Comparison of ENCODE assay signal across 8 cellular contexts in genomic region chr19:8610041-8610927, GRCh38. TPM values are rescaled to one million over a fixed set of nuclear protein-coding genes. Genes with fewer than 3 reads are reported as not detected.
DNase-seq lines count a peak whose midpoint lies in the region; ATAC-seq and TF ChIP-seq lines count a peak whose summit lies in the region.

Gene ADAMTS10 (minus strand): TSS chr19:8610715. CDS start chr19:8605710, 5,005 bp downstream.

- peaks cover 7 to 28% of the 10 kb centered on the region in 2 donors for H3K36me3 Mint-ChIP-seq in activated naive CD4-positive, alpha-beta T cell treated with anti-CD3 and anti-CD28 coated beads, Interleukin-2, amount 50 U/mL, for 72 hours

- peaks cover 0 to under 1% of the 10 kb centered on the region in 2 donors for H3K9me3 ChIP-seq in right atrium auricular region

- H3K27me3 ChIP-seq in right atrium auricular region: no peaks in the 10 kb centered on the region

- no peaks in the 10 kb centered on the region for H3K9me3 Mint-ChIP-seq in activated naive CD4-positive, alpha-beta T cell treated with anti-CD3 and anti-CD28 coated beads, Interleukin-2, amount 50 U/mL, for 72 hours

- H3K36me3 ChIP-seq in right atrium auricular region: no peaks in the 10 kb centered on the region

- peak; percentile 52 to 55 for ATAC-seq in activated naive CD4-positive, alpha-beta T cell treated with anti-CD3 and anti-CD28 coated beads, Interleukin-2, amount 50 U/mL, for 72 hours
- ATAC-seq in GM21423 (IDR thresholded peaks at IDR 0.05; ENCODE audit: unreplicated experiment): no peak

- H3K4me3 ChIP-seq in right atrium auricular region: peak within 1 kb of the TSS; percentile 58 to 60

- peaks cover 0 to 38% of the 10 kb centered on the region in 2 donors for H3K4me1 ChIP-seq in right atrium auricular region

- H3K27ac Mint-ChIP-seq in activated naive CD4-positive, alpha-beta T cell treated with anti-CD3 and anti-CD28 coated beads, Interleukin-2, amount 50 U/mL, for 72 hours: peak within 1 kb of the TSS; percentile 66 to 67

- DNase-seq in Ammon's horn (ENCODE audit: low spot score) (peak; percentile 22), NCI-H226 (peak; percentile 33), right atrium auricular region (ENCODE audit: low spot score) (no peak), renal cortical epithelial cell (ENCODE audit: low read depth) (no peak), NCI-H524 treated with DMSO at 0.1 percent for 48 hours (lab: John Stamatoyannopoulos, UW) (no peak), SW480 (ENCODE audit: low spot score) (no peak)
- peak in 1 of 2 donors; percentile 21 for DNase-seq in activated naive CD4-positive, alpha-beta T cell treated with anti-CD3 and anti-CD28 coated beads, Interleukin-2, amount 50 U/mL, for 72 hours (ENCODE audit: low spot score in 2 of 2)

- TF ChIP-seq CTCF in right atrium auricular region (IDR thresholded peaks at IDR 0.05): no peak

- peak within 1 kb of the TSS; percentile 73 to 91 for H3K27ac ChIP-seq in right atrium auricular region

RNA-seq across cellular contexts. Expression of gene ADAMTS10, which starts in this region (rescaled TPM):
- 10 to 100 TPM in 1 of 2 donors, 1 to 10 TPM in 1; 5.1 to 11.3 TPM for total RNA-seq in activated naive CD4-positive, alpha-beta T cell treated with anti-CD3 and anti-CD28 coated beads, Interleukin-2, amount 50 U/mL, for 72 hours
- 10 to 100 TPM; 13.1 to 14.9 TPM for total RNA-seq in right atrium auricular region
- 0.69 and 10.7 TPM in 2 replicates for total RNA-seq in renal cortical epithelial cell

Comparison
In these comparisons a context has a peak if more than half of its experiments do, and no peak if none do; other contexts are left out.
1. DNase-seq: peak in Ammon's horn (single experiment) and NCI-H226 (single experiment); none in right atrium auricular region (single experiment), renal cortical epithelial cell (single experiment), NCI-H524 treated with DMSO at 0.1 percent for 48 hours (single experiment) and SW480 (single experiment).